In the genomic region with DNA sequence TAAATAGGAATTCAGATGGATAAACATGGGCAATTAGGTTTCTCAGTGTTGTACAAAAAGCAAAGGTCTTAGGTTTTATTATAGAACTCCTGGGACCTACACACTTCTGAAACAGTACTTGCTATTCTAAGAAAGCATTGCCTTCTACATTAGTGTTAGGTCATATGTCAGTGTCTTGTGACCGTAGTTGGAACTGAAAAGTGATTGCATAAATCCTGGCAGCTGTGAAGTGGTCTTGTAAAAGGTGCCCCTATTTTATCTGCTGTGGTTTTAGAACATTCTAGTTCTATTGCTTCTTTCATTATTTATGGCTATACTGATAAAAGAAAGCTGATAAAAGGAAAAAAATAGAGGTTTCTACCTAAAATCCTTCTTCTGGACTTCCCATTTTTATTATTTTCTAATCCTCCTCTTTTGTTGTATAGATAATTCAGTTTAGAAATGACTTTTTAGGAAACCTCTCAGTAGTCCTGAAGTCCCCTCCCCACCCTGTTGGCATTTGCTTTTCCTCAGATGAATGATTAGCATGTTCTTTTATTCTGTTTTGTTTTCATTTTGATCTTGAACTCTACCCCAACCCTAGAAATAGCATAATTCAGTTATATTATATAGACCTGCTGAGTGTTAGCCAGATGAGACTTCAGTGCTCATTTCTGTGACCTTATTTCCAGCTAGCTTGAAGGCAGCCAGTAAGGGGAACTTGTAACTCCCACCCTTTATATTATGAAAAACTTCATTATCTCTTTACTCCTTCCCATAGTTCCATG, we compare ENCODE assay signal across 9 cellular contexts. TPM values are rescaled to one million over a fixed set of nuclear protein-coding genes. Genes with fewer than 3 reads are reported as not detected.
DNase-seq lines count a peak whose midpoint lies in the region; ATAC-seq, FAIRE-seq and TF ChIP-seq lines count a peak whose summit lies in the region.
"Had no signal": no experiment of that assay in that cellular context is flagged by ENCODE, and none has a peak within 500 bp of the region (broad histone marks: within the 10 kb centered on the region; RNA-seq: fewer than 3 reads in every experiment).

No MANE protein-coding gene starts in this region.

- BruUV-seq in MCF 10A (replicated peaks; lab: Mats Ljungman, UMichigan) (no TSS peak), mammary epithelial cell (replicated peaks; lab: Mats Ljungman, UMichigan) (no TSS peak), GM12878 (replicated peaks; lab: Mats Ljungman, UMichigan) (no TSS peak)

- no peak for TF ChIP-seq CTCF in MCF 10A (IDR thresholded peaks at IDR 0.05; ENCODE audit: unreplicated experiment)
- TF ChIP-seq CTCF in mammary epithelial cell (conservative IDR thresholded peaks at IDR 0.05 in 1 of 2, IDR thresholded peaks at IDR 0.05 in 1 of 2; ENCODE audit: extremely low read depth in 1 of 2, insufficient read depth in 1 of 2, low read depth in 1 of 2, low read length in 2 of 2): no peak
- TF ChIP-seq CTCF in GM12878 (IDR thresholded peaks at IDR 0.05 in 2 of 3, conservative IDR thresholded peaks at IDR 0.05 in 1 of 3; ENCODE audit: control insufficient read depth in 2 of 3, extremely low read depth in 1 of 3, insufficient read depth in 1 of 3, low read depth in 3 of 3, low read length in 3 of 3): no peak
- no peak for TF ChIP-seq CTCF in mesothelial cell of epicardium (IDR thresholded peaks at IDR 0.05; ENCODE audit: unreplicated experiment)

- H3K79me2 ChIP-seq in mammary epithelial cell (ENCODE audit: insufficient read depth, low read length) (peaks cover 76% of the 10 kb centered on the region), GM12878 (ENCODE audit: control insufficient read depth, insufficient read depth, low read length) (peaks cover 3% of the 10 kb centered on the region)

- H3K27me3 ChIP-seq in mammary epithelial cell (ENCODE audit: insufficient read depth, low read length): no peaks in the 10 kb centered on the region
- no peaks in the 10 kb centered on the region for H3K27me3 ChIP-seq in GM12878 (replicated peaks in 1 of 2; ENCODE audit: control insufficient read depth in 2 of 2, insufficient read depth in 2 of 2, low read length in 1 of 2)
- H3K27me3 ChIP-seq in aorta (ENCODE audit: control insufficient read depth in 1 of 2, insufficient read depth in 2 of 2, low read length in 1 of 2): no peaks in the 10 kb centered on the region

- H3K4me2 ChIP-seq in mammary epithelial cell (ENCODE audit: insufficient read depth, low read depth, low read length) (no peak overlapping the region), GM12878 (ENCODE audit: control insufficient read depth, insufficient read depth) (0 out of 2 replicates have a peak overlapping the region, but pooled peaks have one; percentile 35)

- TF ChIP-seq POLR2A in GM12878 (IDR thresholded peaks at IDR 0.05; ENCODE audit: low read depth, low read length): no peak

- CTCF ChIA-PET in MCF 10A (lab: Yijun Ruan, JAX): interaction anchor here (2.2 kb wide), 1 partner anchor 171 kb away, joined by 6 read pairs; no protein-coding TSS in a partner anchor
- CTCF ChIA-PET in mammary epithelial cell (lab: Charles Lee; ENCODE audit: low non-redundant PET): no interaction called here
- CTCF ChIA-PET in GM12878 (lab: Yijun Ruan, JAX): interaction anchor here (1.0 to 1.6 kb wide), 4 partner anchors 11 to 165 kb away, joined by 3 to 5 read pairs (median 3); no protein-coding TSS in a partner anchor

- no peaks in the 10 kb centered on the region for H3K9me3 Mint-ChIP-seq in MCF 10A (ENCODE audit: unreplicated experiment)
- H3K9me3 Mint-ChIP-seq in mesothelial cell of epicardium: peaks cover 4% of the 10 kb centered on the region

- WGBS in mammary epithelial cell (ENCODE audit: low coverage, missing lambda C conversion rate): 65% methylated on average over 1 of the region's 1 CpG
- WGBS in GM12878 (ENCODE audit: insufficient coverage, insufficient replicate concordance, low lambda C conversion rate, missing lambda C conversion rate): 30% methylated on average over 1 of the region's 1 CpG
- 6 to 12% methylated on average over 1 of the region's 1 CpG for WGBS in aorta, 2 donors

- DNase-seq in MCF 10A (ENCODE audit: unreplicated experiment) (no peak), mammary epithelial cell (no peak), GM12878 (ENCODE audit: low read depth, low spot score) (no peak), mesothelial cell of epicardium (ENCODE audit: low spot score in 2 of 2, unreplicated experiment in 2 of 2) (no peak), aorta (no peak), DMS153 treated with DMSO at 0.1 percent for 48 hours (lab: John Stamatoyannopoulos, UW; ENCODE audit: unreplicated experiment) (no peak), NCI-H1417 treated with DMSO at 0.1 percent for 48 hours (lab: John Stamatoyannopoulos, UW) (no peak), SKM-1 (lab: John Stamatoyannopoulos, UW; ENCODE audit: unreplicated experiment) (no peak)

- no peaks in the 10 kb centered on the region for H3K36me3 ChIP-seq in mammary epithelial cell (ENCODE audit: insufficient read depth, low read length)
- no peaks in the 10 kb centered on the region for H3K36me3 ChIP-seq in GM12878 (ENCODE audit: control insufficient read depth in 2 of 2, insufficient read depth in 2 of 2, low read length in 1 of 2)
- no peaks in the 10 kb centered on the region for H3K36me3 ChIP-seq in aorta (ENCODE audit: control insufficient read depth in 1 of 2, insufficient read depth in 2 of 2, low read length in 1 of 2)

- H3K27ac ChIP-seq in mammary epithelial cell (ENCODE audit: insufficient read depth, low read depth, low read length): no peak overlapping the region
- no peak overlapping the region for H3K27ac ChIP-seq in GM12878 (ENCODE audit: control insufficient read depth, insufficient read depth)
- H3K27ac ChIP-seq in aorta (ENCODE audit: low read depth in 1 of 2, low read length in 2 of 2): no peak overlapping the region

- H2AFZ ChIP-seq in mammary epithelial cell (ENCODE audit: low read depth, low read length): no peak overlapping the region
- no peak overlapping the region for H2AFZ ChIP-seq in GM12878 (ENCODE audit: control insufficient read depth, low read depth, low read length)

- H3K4me1 Mint-ChIP-seq in MCF 10A (ENCODE audit: insufficient read depth, unreplicated experiment) (peaks cover 12% of the 10 kb centered on the region), mesothelial cell of epicardium (peaks cover 28% of the 10 kb centered on the region)

- H3K4me1 ChIP-seq in mammary epithelial cell (ENCODE audit: insufficient read depth, low read length) (peaks cover 10% of the 10 kb centered on the region), GM12878 (ENCODE audit: control insufficient read depth, insufficient read depth, low read length) (no peaks in the 10 kb centered on the region), aorta (ENCODE audit: control insufficient read depth in 1 of 2, insufficient read depth in 2 of 2, low read length in 2 of 2) (peaks cover 0 to 2% of the 10 kb centered on the region in 2 donors)

- RAD21 ChIA-PET in GM12878 (lab: Charles Lee; ENCODE audit: unreplicated experiment): interaction anchor here (1.2 kb wide), 1 partner anchor 30 kb away, joined by 3 read pairs; no protein-coding TSS in a partner anchor

- intact Hi-C loops in MCF 10A (cut with micrococcal nuclease) (no loop called here), mammary epithelial cell (cut with micrococcal nuclease) (no loop called here), GM12878 (cut with micrococcal nuclease; ENCODE audit: unreplicated experiment) (no loop called here), aorta (cut with DNase I) (no loop called here)

- H3K27ac Mint-ChIP-seq in MCF 10A (ENCODE audit: low read depth, unreplicated experiment): peak overlapping the region; percentile 54
- H3K27ac Mint-ChIP-seq in mesothelial cell of epicardium: peak overlapping the region; percentile 71

- in situ Hi-C loops in mammary epithelial cell (cut with MboI; ENCODE audit: low sequenced_read_pairs in 2 of 2): no loop called here
- in situ Hi-C loops in GM12878 (cut with MboI): no loop called here

- ATAC-seq in GM12878 (peak; percentile 64), aorta (ENCODE audit: low FRiP score) (peak; percentile 70)

- TF ChIP-seq EP300 in GM12878 (IDR thresholded peaks at IDR 0.05; ENCODE audit: borderline replicate concordance in 1 of 2, control insufficient read depth in 1 of 2, low read depth in 2 of 2, low read length in 2 of 2): no peak

- dilution Hi-C loops in mammary epithelial cell (cut with HindIII; ENCODE audit: low sequenced_read_pairs): no loop called here

- H3K4me3 ChIP-seq in mammary epithelial cell (replicated peaks in 1 of 3; ENCODE audit: insufficient read depth in 1 of 3, low read depth in 2 of 3, low read length in 3 of 3) (no peak overlapping the region), GM12878 (no peak overlapping the region), aorta (ENCODE audit: low read length in 2 of 2) (no peak overlapping the region)

- no peak for FAIRE-seq in GM12878 (lab: Jason Lieb, UNC)
- FAIRE-seq: colon had no signal

- no peaks in the 10 kb centered on the region for H4K20me1 ChIP-seq in mammary epithelial cell (ENCODE audit: insufficient read depth, low read length)
- no peaks in the 10 kb centered on the region for H4K20me1 ChIP-seq in GM12878 (ENCODE audit: control insufficient read depth, insufficient read depth)

- no peaks in the 10 kb centered on the region for H3K27me3 Mint-ChIP-seq in MCF 10A (ENCODE audit: insufficient read depth, unreplicated experiment)
- no peaks in the 10 kb centered on the region for H3K27me3 Mint-ChIP-seq in mesothelial cell of epicardium (ENCODE audit: low read depth)

- POLR2A ChIA-PET in MCF 10A (lab: Yijun Ruan, JAX): interaction anchor here (0.6 to 1.5 kb wide), 3 partner anchors 12 to 37 kb away, joined by 3 to 4 read pairs (median 3); no protein-coding TSS in a partner anchor
- POLR2A ChIA-PET in GM12878 (lab: Charles Lee): interaction anchor here (0.6 to 1.8 kb wide), 3 partner anchors 30 to 693 kb away, joined by 3 to 5 read pairs (median 5); no protein-coding TSS in a partner anchor

- SMC1A ChIA-PET in GM12878 (lab: Charles Lee; ENCODE audit: uncharacterized antibody, unreplicated experiment): interaction anchor here (0.9 to 1.2 kb wide), 3 partner anchors 11 to 30 kb away, joined by 3 to 4 read pairs (median 4); no protein-coding TSS in a partner anchor

- H3K9me3 ChIP-seq in mammary epithelial cell (replicated peaks; ENCODE audit: insufficient read depth, low read length): no peaks in the 10 kb centered on the region
- H3K9me3 ChIP-seq in GM12878 (replicated peaks; ENCODE audit: control insufficient read depth, insufficient read depth, low read length): peaks cover 2% of the 10 kb centered on the region; the same call in 2 of the 3 replicates
- H3K9me3 ChIP-seq in aorta (ENCODE audit: control insufficient read depth, low read length): no peaks in the 10 kb centered on the region

- H3K9ac ChIP-seq in mammary epithelial cell (ENCODE audit: insufficient read depth, low read length) (no peak overlapping the region), GM12878 (ENCODE audit: control insufficient read depth, insufficient read depth, low read length) (no peak overlapping the region)

- H3K36me3 Mint-ChIP-seq in MCF 10A (ENCODE audit: insufficient read depth, unreplicated experiment) (peaks cover 14% of the 10 kb centered on the region), mesothelial cell of epicardium (peaks cover 11% of the 10 kb centered on the region)

- H3K4me3 Mint-ChIP-seq in MCF 10A (ENCODE audit: unreplicated experiment) (no peak overlapping the region), mesothelial cell of epicardium (no peak overlapping the region)

- no peak for TF ChIP-seq RAD21 in GM12878 (IDR thresholded peaks at IDR 0.05; ENCODE audit: insufficient read depth, low read depth, low read length)

RNA-seq across cellular contexts. Expression of a gene that starts 41.0 kb away (rescaled TPM):
- total RNA-seq in MCF 10A (2022) (16.6 and 18.0 TPM in 2 replicates), mammary epithelial cell (10 to 100 TPM; 17.5 to 18.6 TPM), GM12878 (2014; rRNA removed) (10.8 and 13.5 TPM in 2 replicates), GM12878 (2014; rRNA removed; fragmentation: Illumina TruSeq; extraction: Trizol) (11.6 and 12.1 TPM in 2 replicates), GM12878 (2021) (10.8 and 11.4 TPM in 2 replicates), mesothelial cell of epicardium (19.3 to 21.1 TPM (median 20.9 TPM) in 3 replicates), aorta (10 to 100 TPM; 66.9 to 95.1 TPM)
- polyA plus RNA-seq in mammary epithelial cell (7.8 TPM), GM12878 (2011; rRNA removed) (9.9 and 14.0 TPM in 2 replicates), GM12878 (2014; fragmentation: Illumina TruSeq; extraction: Trizol) (8.2 and 10.1 TPM in 2 replicates), GM12878 (2014; fragmentation: Nextera tagmentation; extraction: Ambion mirVana) (1 to 10 TPM; 1.6 to 2.2 TPM), GM12878 (2014; rRNA removed) (6.2 and 7.7 TPM in 2 replicates), GM12878 (2016; fragmentation: Nextera tagmentation; extraction: Ambion mirVana) (1 to 10 TPM; 5.5 to 7.0 TPM), aorta (10 to 100 TPM in 1 of 2 donors, 1 to 10 TPM in 1; 7.8 to 10.5 TPM)
- 27.2 TPM for polyA minus RNA-seq in mammary epithelial cell
- 34.1 and 35.4 TPM in 2 replicates for total RNA-seq in GM12878 (2013; cell fraction: nucleolus; rRNA removed)
- 3.6 TPM for polyA plus RNA-seq in GM12878 (2011; ENCODE audit: low read depth)
- polyA plus RNA-seq in GM12878 (2011; cell fraction: cytosol; rRNA removed): 5.5 and 6.0 TPM in 2 replicates
- polyA plus RNA-seq in GM12878 (2011; cell fraction: nucleus; rRNA removed): 9.4 and 10.8 TPM in 2 replicates
- 4.9 and 5.4 TPM in 2 replicates for polyA plus RNA-seq in GM12878 (2012)
- polyA minus RNA-seq in GM12878 (2011; rRNA and poly(A)+ RNA removed): 25.1 and 32.6 TPM in 2 replicates
- 8.5 and 11.8 TPM in 2 replicates for polyA minus RNA-seq in GM12878 (2011; cell fraction: cytosol; rRNA and poly(A)+ RNA removed)
- 9.2 and 11.8 TPM in 2 replicates for polyA minus RNA-seq in GM12878 (2011; cell fraction: nucleus; rRNA and poly(A)+ RNA removed)
